Comparison of ENCODE assay signal across 8 cellular contexts in genomic region chr6:14066782-14067406, GRCh38. TPM values are rescaled to one million over a fixed set of nuclear protein-coding genes. Genes with fewer than 3 reads are reported as not detected.
DNase-seq lines count a peak whose midpoint lies in the region; ATAC-seq, FAIRE-seq and TF ChIP-seq lines count a peak whose summit lies in the region.

No MANE protein-coding gene starts in this region.

- no peak for TF ChIP-seq POLR2A in right lobe of liver (IDR thresholded peaks at IDR 0.05)

- H3K27me3 Mint-ChIP-seq in CD14-positive monocyte (ENCODE audit: low read depth in 3 of 3): peaks cover 0 to 9% (median 7%) of the 10 kb centered on the region in 3 donors

- no peak for DNase-seq in CD14-positive monocyte (ENCODE audit: low spot score)
- peak; percentile 61 for DNase-seq in RCC 7860 (ENCODE audit: low spot score)
- peak; percentile 76 for DNase-seq in dedifferentiated amniotic fluid mesenchymal stem cell (ENCODE audit: extremely low spot score)
- no peak for DNase-seq in right lobe of liver
- DNase-seq in upper lobe of right lung: no peak
- DNase-seq in effector memory CD4-positive, alpha-beta T cell: no peak

- H3K4me3 Mint-ChIP-seq in CD14-positive monocyte: peak overlapping the region in 1 of 2 donors; percentile 53

- H3K36me3 ChIP-seq in right lobe of liver (no peaks in the 10 kb centered on the region), upper lobe of right lung (no peaks in the 10 kb centered on the region)
- H3K36me3 ChIP-seq in effector memory CD4-positive, alpha-beta T cell (ENCODE audit: control insufficient read depth, insufficient read depth, low read length): no peaks in the 10 kb centered on the region

- peak; percentile 73 for FAIRE-seq in RCC 7860 (lab: Jason Lieb, UNC)

- ATAC-seq in GM18858 (IDR thresholded peaks at IDR 0.05; ENCODE audit: unreplicated experiment) (peak; percentile 54), right lobe of liver (peak; percentile 81 to 85 (median 84)), upper lobe of right lung (peak; percentile 93)

- H3K27me3 ChIP-seq in right lobe of liver (no peaks in the 10 kb centered on the region), upper lobe of right lung (peaks cover 6% of the 10 kb centered on the region)
- H3K27me3 ChIP-seq in effector memory CD4-positive, alpha-beta T cell (replicated peaks; ENCODE audit: control insufficient read depth, insufficient read depth, low read length, poor library complexity, severe bottlenecking): no peaks in the 10 kb centered on the region

- H3K27ac Mint-ChIP-seq in CD14-positive monocyte: peak overlapping the region in 2 of 7 donors; percentile 10 to 19

- H3K4me1 Mint-ChIP-seq in CD14-positive monocyte: peaks cover 9% of the 10 kb centered on the region

- H3K27ac ChIP-seq in right lobe of liver (no peak overlapping the region), upper lobe of right lung (no peak overlapping the region)
- no peak overlapping the region for H3K27ac ChIP-seq in effector memory CD4-positive, alpha-beta T cell (ENCODE audit: insufficient read depth, low read length, poor library complexity, severe bottlenecking)

- intact Hi-C loops in CD14-positive monocyte (cut with micrococcal nuclease): loop anchor here (10.0 kb wide), 2 partner anchors 142 to 152 kb away; partner anchors contain the start of gene RNF182 (in 1 of the 2)
- intact Hi-C loops in right lobe of liver (cut with DNase I): loop anchor here in 1 of 2 donors (10.0 kb wide), 2 partner anchors 162 to 272 kb away; no protein-coding TSS in a partner anchor
- intact Hi-C loops in upper lobe of right lung (cut with DNase I): loop anchor here (10.0 kb wide), 1 partner anchor 272 kb away; no protein-coding TSS in a partner anchor

- WGBS in right lobe of liver (ENCODE audit: insufficient coverage, low coverage, low lambda C conversion rate, missing lambda C conversion rate): 5% methylated on average over 5 of the region's 5 CpGs

- TF ChIP-seq CTCF in CD14-positive monocyte (IDR thresholded peaks at IDR 0.05) (peak; percentile 73), LNCAP (IDR thresholded peaks at IDR 0.05) (peak; percentile 55), right lobe of liver (IDR thresholded peaks at IDR 0.05) (peak; percentile 58 to 72 (median 62)), upper lobe of right lung (IDR thresholded peaks at IDR 0.05) (peak; percentile 70)

- H3K36me3 Mint-ChIP-seq in CD14-positive monocyte: no peaks in the 10 kb centered on the region

- H3K9me3 ChIP-seq in right lobe of liver (no peaks in the 10 kb centered on the region), upper lobe of right lung (no peaks in the 10 kb centered on the region)
- no peaks in the 10 kb centered on the region for H3K9me3 ChIP-seq in effector memory CD4-positive, alpha-beta T cell (ENCODE audit: control insufficient read depth, low read length)

- H3K4me3 ChIP-seq in right lobe of liver (no peak overlapping the region), upper lobe of right lung (no peak overlapping the region)
- H3K4me3 ChIP-seq in effector memory CD4-positive, alpha-beta T cell (ENCODE audit: insufficient read depth, low read depth, low read length, poor library complexity, severe bottlenecking): no peak overlapping the region

- peaks cover 0 to 8% (median 4%) of the 10 kb centered on the region in 4 donors for H3K4me1 ChIP-seq in right lobe of liver
- H3K4me1 ChIP-seq in upper lobe of right lung: no peaks in the 10 kb centered on the region
- no peaks in the 10 kb centered on the region for H3K4me1 ChIP-seq in effector memory CD4-positive, alpha-beta T cell (ENCODE audit: control insufficient read depth, insufficient read depth, low read length, poor library complexity, severe bottlenecking)

- peaks cover 0 to 4% (median 0%) of the 10 kb centered on the region in 7 donors for H3K9me3 Mint-ChIP-seq in CD14-positive monocyte

RNA-seq across cellular contexts. Expression of gene CD83, which starts 50.7 kb away (rescaled TPM):
- 10 to 100 TPM; 74.5 to 84.7 TPM for polyA plus RNA-seq in CD14-positive monocyte
- 1 to 10 TPM in 4 of 6 experiments, under 1 TPM in 2; 0.32 to 5.2 (median 1.1) TPM for total RNA-seq in right lobe of liver
- total RNA-seq in upper lobe of right lung: 26.0 TPM

Comparison
In these comparisons a context has a peak if more than half of its experiments do, and no peak if none do; other contexts are left out.
1. DNase-seq: peak in RCC 7860 (single experiment) and dedifferentiated amniotic fluid mesenchymal stem cell (single experiment); none in CD14-positive monocyte (single experiment), right lobe of liver (0 of 3), upper lobe of right lung (single experiment) and effector memory CD4-positive, alpha-beta T cell (0 of 3).
2. Peak in every context shown above with its lines, with median percentiles within 50 percentile points of each other: CTCF ChIP-seq and ATAC-seq.